11 cellular contexts compared by ENCODE assay signal in the genomic region with DNA sequence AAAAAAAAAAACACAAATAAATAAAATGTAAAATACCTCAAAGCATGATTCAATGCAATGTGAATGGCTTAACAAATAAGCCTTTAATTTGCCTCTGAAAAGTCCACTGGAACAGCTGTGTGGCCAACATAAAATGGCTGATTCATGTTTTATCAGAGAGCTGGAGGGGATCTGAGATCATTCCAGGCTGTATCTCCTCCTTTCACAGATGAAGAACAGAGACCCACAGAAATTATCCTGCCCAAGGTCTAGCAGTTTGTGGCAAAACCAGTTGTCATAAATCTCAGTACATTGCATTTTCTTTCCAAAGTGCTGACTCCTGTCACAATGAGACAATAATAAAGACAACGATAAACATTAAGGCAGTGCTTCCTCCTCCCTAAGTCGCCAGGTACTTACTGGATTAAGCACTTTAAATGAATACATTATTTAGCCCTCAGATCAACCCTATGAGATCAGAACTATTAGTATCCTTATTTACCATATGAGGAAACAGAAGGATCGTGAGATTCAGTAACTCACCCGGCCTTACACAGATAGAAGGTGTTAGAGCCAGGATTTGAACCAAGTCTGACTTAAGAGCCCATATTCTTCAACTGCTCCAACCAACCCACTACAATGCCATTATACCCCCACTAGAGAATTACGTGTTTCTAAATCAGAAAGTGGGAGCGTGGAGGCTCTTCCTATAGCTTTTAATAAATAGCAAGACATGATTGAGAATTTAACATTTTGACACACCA.
DNase-seq lines count a peak whose midpoint lies in the region; ATAC-seq and TF ChIP-seq lines count a peak whose summit lies in the region.
"Had no signal": no experiment of that assay in that cellular context is flagged by ENCODE, and none has a peak within 500 bp of the region (broad histone marks: within the 10 kb centered on the region; RNA-seq: fewer than 3 reads in every experiment).

No MANE protein-coding gene starts in this region.

- no peak for TF ChIP-seq EP300 in esophagus muscularis mucosa (IDR thresholded peaks at IDR 0.05)

- no peak for TF ChIP-seq POLR2A in esophagus muscularis mucosa (IDR thresholded peaks at IDR 0.05; ENCODE audit: low read depth)

- H3K9me3 ChIP-seq in SJCRH30 (replicated peaks), result no peaks in the 10 kb centered on the region
- H3K9me3 ChIP-seq in esophagus muscularis mucosa, result no peaks in the 10 kb centered on the region
- no peaks in the 10 kb centered on the region for H3K9me3 ChIP-seq in psoas muscle
- H3K9me3 ChIP-seq: body of pancreas had no signal

- H3K36me3 ChIP-seq in SJCRH30 (no peaks in the 10 kb centered on the region), esophagus muscularis mucosa (peaks cover 0 to 4% (median 0%) of the 10 kb centered on the region in 4 donors), psoas muscle (ENCODE audit: insufficient read depth in 1 of 2, low read depth in 1 of 2) (no peaks in the 10 kb centered on the region)

- DNase-seq in ELR (ENCODE audit: low read depth) (peak; percentile 87), SJCRH30 (peak; percentile 42 to 75), esophagus muscularis mucosa (ENCODE audit: extremely low spot score) (no peak), psoas muscle (no peak), RKO (ENCODE audit: low spot score) (no peak)
- DNase-seq: body of pancreas, H7, NCI-H1930 had no signal

- H3K27ac ChIP-seq in SJCRH30, result peak overlapping the region; percentile 46
- H3K27ac ChIP-seq in esophagus muscularis mucosa (replicated peaks in 1 of 4), result peak overlapping the region; percentile 45 to 75 (median 57)
- peak overlapping the region; percentile 86 for H3K27ac ChIP-seq in psoas muscle

- TF ChIP-seq CTCF in esophagus muscularis mucosa (IDR thresholded peaks at IDR 0.05) (no peak), psoas muscle (IDR thresholded peaks at IDR 0.05) (no peak)

- intact Hi-C loops in esophagus muscularis mucosa (cut with DNase I), result loop anchor here (5.0 kb wide), 1 partner anchor 118 kb away; a partner anchor contains a TSS
- intact Hi-C loops in psoas muscle (cut with DNase I), result loop anchor here (5.0 to 10.0 kb wide), 2 partner anchors 33 to 116 kb away; a partner anchor contains a TSS

- peaks cover 41% of the 10 kb centered on the region for H3K4me1 ChIP-seq in SJCRH30
- peaks cover 36 to 77% (median 71%) of the 10 kb centered on the region in 4 donors for H3K4me1 ChIP-seq in esophagus muscularis mucosa
- peaks cover 54% of the 10 kb centered on the region for H3K4me1 ChIP-seq in psoas muscle

- H3K4me3 ChIP-seq in SJCRH30 (no peak overlapping the region), esophagus muscularis mucosa (no peak overlapping the region), psoas muscle (no peak overlapping the region)
- H3K4me3 ChIP-seq: body of pancreas had no signal

- no peak for ATAC-seq in psoas muscle
- ATAC-seq in HG02588 (IDR thresholded peaks at IDR 0.05; ENCODE audit: unreplicated experiment), result no peak
- no peak for ATAC-seq in GM21619 (IDR thresholded peaks at IDR 0.05; ENCODE audit: unreplicated experiment)
- ATAC-seq in GM21526 (IDR thresholded peaks at IDR 0.05; ENCODE audit: low FRiP score, unreplicated experiment), result no peak
- ATAC-seq: body of pancreas had no signal

- WGBS in esophagus muscularis mucosa, result 64% methylated on average over 6 of the region's 6 CpGs
- 72 to 82% (median 76%) methylated on average over 6 of the region's 6 CpGs for WGBS in psoas muscle, 3 donors

- H3K27me3 ChIP-seq in SJCRH30, result no peaks in the 10 kb centered on the region
- no peaks in the 10 kb centered on the region for H3K27me3 ChIP-seq in esophagus muscularis mucosa
- no peaks in the 10 kb centered on the region for H3K27me3 ChIP-seq in psoas muscle (ENCODE audit: insufficient read depth in 3 of 3, low read length in 2 of 3)
- H3K27me3 ChIP-seq: body of pancreas had no signal

Comparison
In these comparisons a context has a peak if more than half of its experiments do, and no peak if none do; other contexts are left out.
1. DNase-seq: peak in ELR (single experiment) and SJCRH30 (2 of 2); none in esophagus muscularis mucosa (single experiment), psoas muscle (0 of 2) and RKO (single experiment).
2. Peak in every context shown above with its lines, with median percentiles within 50 percentile points of each other: H3K27ac ChIP-seq.